20 cellular contexts compared by ENCODE assay signal in the genomic region with DNA sequence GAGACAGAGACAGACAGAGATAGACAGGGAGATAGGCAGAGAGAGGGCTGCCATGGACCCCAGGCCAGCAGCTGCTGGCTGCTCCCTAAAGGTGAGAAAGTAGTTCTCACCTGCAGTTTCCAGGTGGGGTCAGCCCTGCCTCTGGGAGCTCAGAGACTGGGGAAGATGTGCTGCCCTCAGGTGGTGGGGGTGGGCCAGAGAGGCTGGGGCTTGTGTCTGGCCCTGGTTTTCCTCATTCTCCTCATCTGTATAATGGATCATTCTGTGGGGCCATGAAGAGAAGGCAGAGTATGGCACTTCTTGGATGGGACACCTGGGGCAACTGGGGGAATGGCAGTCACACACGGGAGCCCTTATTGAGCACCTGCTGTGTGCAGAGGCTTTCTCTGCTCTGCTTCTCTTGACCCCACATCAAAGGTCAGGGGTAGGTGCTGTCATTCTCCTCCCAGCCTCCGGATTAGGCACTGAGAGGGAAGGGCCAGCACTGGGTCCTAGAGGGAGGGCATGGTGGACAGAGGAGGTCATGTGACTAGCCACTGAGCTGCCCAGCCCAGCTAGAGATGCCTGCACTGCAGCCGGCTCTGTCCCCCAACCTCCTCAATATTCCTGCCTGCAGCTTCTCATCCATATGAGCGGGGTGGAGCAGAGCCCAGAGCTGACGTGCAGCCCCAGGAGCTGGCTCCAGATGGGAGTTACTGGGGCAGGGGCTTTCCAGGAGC. TPM values are rescaled to one million over a fixed set of nuclear protein-coding genes. Genes with fewer than 3 reads are reported as not detected.
DNase-seq lines count a peak whose midpoint lies in the region; ATAC-seq and TF ChIP-seq lines count a peak whose summit lies in the region.
"Had no signal": no experiment of that assay in that cellular context is flagged by ENCODE, and none has a peak within 500 bp of the region (broad histone marks: within the 10 kb centered on the region; RNA-seq: fewer than 3 reads in every experiment).

No MANE protein-coding gene starts in this region.

- no peaks in the 10 kb centered on the region for H4K20me1 ChIP-seq in Karpas-422 (ENCODE audit: insufficient read depth, low read depth, low read length)

- H3K27ac ChIP-seq in Karpas-422 (ENCODE audit: low read length) = no peak overlapping the region
- H3K27ac ChIP-seq in coronary artery = peak overlapping the region; percentile 2 to 86
- no peak overlapping the region for H3K27ac ChIP-seq in spleen
- H3K27ac ChIP-seq in uterus = peak overlapping the region in 1 of 2 donors; percentile 54
- H3K27ac ChIP-seq: neural progenitor cell, RWPE1 had no signal

- WGBS in spleen, 5 donors = 73 to 91% (median 76%) methylated on average over 5 of the region's 5 CpGs

- no peak for ATAC-seq in GM21526 (IDR thresholded peaks at IDR 0.05; ENCODE audit: low FRiP score, unreplicated experiment)
- ATAC-seq: left colon had no signal

- H3K9me3 ChIP-seq in Karpas-422 (ENCODE audit: low read length) (no peaks in the 10 kb centered on the region), spleen (no peaks in the 10 kb centered on the region), uterus (no peaks in the 10 kb centered on the region)
- H3K9me3 ChIP-seq: ascending aorta had no signal

- H3K79me2 ChIP-seq in Karpas-422 (ENCODE audit: low read length) = no peaks in the 10 kb centered on the region

- no peak overlapping the region for H3K9ac ChIP-seq in Karpas-422 (ENCODE audit: low read length)
- H3K9ac ChIP-seq: neural progenitor cell had no signal

- no peak overlapping the region for H2AFZ ChIP-seq in Karpas-422 (ENCODE audit: low read length)
- H2AFZ ChIP-seq: neural progenitor cell had no signal

- H3K4me2 ChIP-seq in Karpas-422 (ENCODE audit: low read depth, low read length, poor library complexity, severe bottlenecking) = no peak overlapping the region
- H3K4me2 ChIP-seq: neural progenitor cell had no signal

- no peak overlapping the region for H3K4me3 ChIP-seq in Karpas-422 (ENCODE audit: low read length)
- H3K4me3 ChIP-seq in coronary artery = no peak overlapping the region
- no peak overlapping the region for H3K4me3 ChIP-seq in spleen
- no peak overlapping the region for H3K4me3 ChIP-seq in uterus
- H3K4me3 ChIP-seq: ascending aorta, neural progenitor cell had no signal

- intact Hi-C loops in spleen (cut with DNase I; ENCODE audit: low total_unique reads) (no loop called here), uterus (cut with DNase I; ENCODE audit: low total_unique reads) (no loop called here)

- DNase-seq in activated CD4-positive, alpha-beta T cell treated with anti-CD3 and anti-CD28 coated beads, Interleukin-2, amount 50 U/mL, for 1 hour = peak; percentile 12
- no peak for DNase-seq in activated CD4-positive, alpha-beta T cell treated with anti-CD3 and anti-CD28 coated beads for 1 hour
- peak; percentile 44 for DNase-seq in Karpas-422
- DNase-seq in coronary artery (ENCODE audit: low spot score) = no peak
- peak; percentile 49 for DNase-seq in spleen
- DNase-seq in uterus = no peak
- DNase-seq in erythroblast (lab: John Stamatoyannopoulos, UW) = no peak
- DNase-seq: activated gamma-delta T cell treated with Interleukin-2 at 50 U/mL for 16 hours, DND-41, left colon, NCI-H1105, NCI-H2171, SW 1271 had no signal

- H3K9me2 ChIP-seq in Karpas-422 (replicated peaks; ENCODE audit: insufficient read depth, low read length) = no peaks in the 10 kb centered on the region

- H3K27me3 ChIP-seq in Karpas-422 (ENCODE audit: low read length) = no peaks in the 10 kb centered on the region
- H3K27me3 ChIP-seq in spleen (replicated peaks in 1 of 7) = peaks cover 0 to 46% (median 0%) of the 10 kb centered on the region in 7 donors
- H3K27me3 ChIP-seq in uterus = no peaks in the 10 kb centered on the region
- H3K27me3 ChIP-seq: ascending aorta, neural progenitor cell had no signal

- H3K4me1 ChIP-seq in Karpas-422 (ENCODE audit: low read length) (no peaks in the 10 kb centered on the region), spleen (no peaks in the 10 kb centered on the region), uterus (no peaks in the 10 kb centered on the region)
- H3K4me1 ChIP-seq: ascending aorta had no signal

- TF ChIP-seq CTCF in coronary artery (IDR thresholded peaks at IDR 0.05) = no peak
- no peak for TF ChIP-seq CTCF in spleen (IDR thresholded peaks at IDR 0.05 in 8 of 11, conservative IDR thresholded peaks at IDR 0.05 in 3 of 11)
- TF ChIP-seq CTCF in uterus (IDR thresholded peaks at IDR 0.05) = no peak

- TF ChIP-seq POLR2A in spleen (IDR thresholded peaks at IDR 0.05) (no peak), uterus (IDR thresholded peaks at IDR 0.05) (no peak), erythroblast (IDR thresholded peaks at IDR 0.05; ENCODE audit: low read length) (no peak)

- H3K36me3 ChIP-seq in Karpas-422 (ENCODE audit: insufficient read depth, low read length) (no peaks in the 10 kb centered on the region), spleen (no peaks in the 10 kb centered on the region), uterus (no peaks in the 10 kb centered on the region)
- H3K36me3 ChIP-seq: ascending aorta, neural progenitor cell had no signal

RNA-seq across cellular contexts. Expression of gene ANGPT4, which starts 4.1 kb away (rescaled TPM):
- not detected in 2 replicates for total RNA-seq in Karpas-422 (2014; rRNA removed; shearing (Covaris generic); ENCODE audit: low replicate concordance)
- total RNA-seq in spleen (not detected), uterus (1 to 10 TPM in 3 of 4 donors, under 1 TPM in 1; 0.55 to 8.8 (median 3.8) TPM)
- under 1 TPM in 2 of 3 donors, not detected in 1; 0.03 to 0.06 TPM for polyA plus RNA-seq in spleen
- total RNA-seq: A673; CD4-positive, alpha-beta memory T cell; fibroblast of villous mesenchyme; left colon had no signal
- polyA plus RNA-seq: CD4-positive, alpha-beta memory T cell had no signal

Comparison
In these comparisons a context has a peak if more than half of its experiments do, and no peak if none do; other contexts are left out.
1. DNase-seq: peak in activated CD4-positive, alpha-beta T cell treated with anti-CD3 and anti-CD28 coated beads, Interleukin-2, amount 50 U/mL, for 1 hour (single experiment), Karpas-422 (single experiment) and spleen (single experiment); none in activated CD4-positive, alpha-beta T cell treated with anti-CD3 and anti-CD28 coated beads for 1 hour (single experiment), coronary artery (single experiment), uterus (0 of 2) and erythroblast (0 of 2).
2. H3K27ac ChIP-seq: peak in coronary artery (2 of 2); none in Karpas-422 (single experiment) and spleen (0 of 8).